Comparison of ENCODE assay signal across 24 cellular contexts in genomic region chr1:41792485-41792770, GRCh38.
DNase-seq lines count a peak whose midpoint lies in the region; ATAC-seq and TF ChIP-seq lines count a peak whose summit lies in the region.
"Had no signal": no experiment of that assay in that cellular context is flagged by ENCODE, and none has a peak within 500 bp of the region (broad histone marks: within the 10 kb centered on the region; RNA-seq: fewer than 3 reads in every experiment).

No MANE protein-coding gene starts in this region.

- no peak overlapping the region for H4K8ac ChIP-seq in trophoblast cell (ENCODE audit: low read depth, low read length)

- no peak overlapping the region for H2AK5ac ChIP-seq in trophoblast cell (ENCODE audit: low read length)

- H2BK12ac ChIP-seq in trophoblast cell (ENCODE audit: low read length): no peak overlapping the region

- H3K36me3 ChIP-seq in BLaER1: no peaks in the 10 kb centered on the region
- H3K36me3 ChIP-seq in CD4-positive, alpha-beta memory T cell (ENCODE audit: insufficient read depth, low read length): no peaks in the 10 kb centered on the region
- no peaks in the 10 kb centered on the region for H3K36me3 ChIP-seq in trophoblast cell (ENCODE audit: control insufficient read depth in 1 of 2, insufficient read depth in 2 of 2, low read length in 2 of 2)
- H3K36me3 ChIP-seq: cardiac muscle cell, lower lobe of right lung, tibial artery had no signal

- no peak overlapping the region for H3K18ac ChIP-seq in trophoblast cell (ENCODE audit: low read length)

- H4K20me1 ChIP-seq in BLaER1: no peaks in the 10 kb centered on the region

- H3K27ac ChIP-seq in BLaER1: no peak overlapping the region
- no peak overlapping the region for H3K27ac ChIP-seq in CD4-positive, alpha-beta memory T cell (ENCODE audit: low read depth, low read length)
- no peak overlapping the region for H3K27ac ChIP-seq in trophoblast cell (ENCODE audit: low read depth, low read length)
- H3K27ac ChIP-seq: cardiac muscle cell, lower lobe of right lung, PC-9, tibial artery had no signal

- H3K9ac ChIP-seq in BLaER1: no peak overlapping the region
- H3K9ac ChIP-seq in trophoblast cell (ENCODE audit: low read length): no peak overlapping the region

- POLR2A ChIA-PET in CD4-positive, alpha-beta memory T cell (lab: Charles Lee; ENCODE audit: partially characterized antibody): interaction anchor here (2.5 kb wide), 1 partner anchor 12 kb away, joined by 35 read pairs; no protein-coding TSS in a partner anchor
- POLR2A ChIA-PET in activated CD4-positive, alpha-beta memory T cell treated with anti-CD3 and anti-CD28 coated beads for 36 hours (lab: Charles Lee): interaction anchor here (0.7 to 1.3 kb wide), 8 partner anchors 9 to 129 kb away, joined by 3 to 4 read pairs (median 3); no protein-coding TSS in a partner anchor

- no peaks in the 10 kb centered on the region for H3K9me3 ChIP-seq in BLaER1
- H3K9me3 ChIP-seq in CD4-positive, alpha-beta memory T cell (ENCODE audit: control insufficient read depth in 1 of 2, low read length in 2 of 2): no peaks in the 10 kb centered on the region
- H3K9me3 ChIP-seq in trophoblast cell (ENCODE audit: insufficient read depth, low read depth, low read length): no peaks in the 10 kb centered on the region
- H3K9me3 ChIP-seq: lower lobe of right lung, tibial artery had no signal

- H3K4me3 ChIP-seq in BLaER1 (no peak overlapping the region), trophoblast cell (ENCODE audit: low read depth, low read length) (no peak overlapping the region)
- no peak overlapping the region for H3K4me3 ChIP-seq in CD4-positive, alpha-beta memory T cell (ENCODE audit: low read length in 2 of 2)
- H3K4me3 ChIP-seq: cardiac muscle cell, lower lobe of right lung, PC-9, tibial artery had no signal

- peak overlapping the region in 5 of 7 donors; percentile 37 to 94 (median 73) for H3K27ac Mint-ChIP-seq in CD4-positive, alpha-beta memory T cell
- H3K27ac Mint-ChIP-seq in activated CD4-positive, alpha-beta memory T cell treated with anti-CD3 and anti-CD28 coated beads for 36 hours: peak overlapping the region; percentile 78
- peak overlapping the region; percentile 60 to 93 for H3K27ac Mint-ChIP-seq in effector memory CD8-positive, alpha-beta T cell
- no peak overlapping the region for H3K27ac Mint-ChIP-seq in osteocyte (ENCODE audit: unreplicated experiment)
- H3K27ac Mint-ChIP-seq: CD4-positive, alpha-beta T cell; dendritic cell treated with granulocyte-macrophage colony-stimulating factor and Interleukin-4, amounts not matched to agents 40 ng/mL and 50 ng/mL, for 4 days; HFFc6 had no signal

- CTCF ChIA-PET in CD4-positive, alpha-beta memory T cell (lab: Charles Lee; ENCODE audit: partially characterized antibody): interaction anchor here (0.9 to 1.5 kb wide), 9 partner anchors 9 to 381 kb away, joined by 3 to 5 read pairs (median 4); no protein-coding TSS in a partner anchor
- CTCF ChIA-PET in activated CD4-positive, alpha-beta memory T cell treated with anti-CD3 and anti-CD28 coated beads for 36 hours (lab: Charles Lee): interaction anchor here (1.2 to 2.1 kb wide), 5 partner anchors 8 to 219 kb away, joined by 3 to 8 read pairs (median 5); no protein-coding TSS in a partner anchor

- intact Hi-C loops in CD4-positive, alpha-beta memory T cell (cut with micrococcal nuclease): no loop called here
- intact Hi-C loops in activated CD4-positive, alpha-beta memory T cell treated with anti-CD3 and anti-CD28 coated beads for 36 hours (cut with micrococcal nuclease): loop anchor here (5.0 kb wide), 2 partner anchors 125 to 220 kb away; no protein-coding TSS in a partner anchor

- H3K23ac ChIP-seq in trophoblast cell (ENCODE audit: low read length): no peak overlapping the region

- H3K4me2 ChIP-seq in BLaER1: peak overlapping the region; percentile 4; the same call in 1 of the 2 replicates
- no peak overlapping the region for H3K4me2 ChIP-seq in trophoblast cell (ENCODE audit: low read length)
- H3K4me2 ChIP-seq: PC-9 had no signal

- TF ChIP-seq CTCF in osteocyte (IDR thresholded peaks at IDR 0.05): no peak

- H3K4me3 Mint-ChIP-seq in CD4-positive, alpha-beta memory T cell: peak overlapping the region in 7 of 8 donors; percentile 52 to 85 (median 75)
- no peak overlapping the region for H3K4me3 Mint-ChIP-seq in activated CD4-positive, alpha-beta memory T cell treated with anti-CD3 and anti-CD28 coated beads for 36 hours
- H3K4me3 Mint-ChIP-seq in effector memory CD8-positive, alpha-beta T cell: peak overlapping the region; percentile 64 to 79
- no peak overlapping the region for H3K4me3 Mint-ChIP-seq in osteocyte (ENCODE audit: unreplicated experiment)
- H3K4me3 Mint-ChIP-seq: dendritic cell treated with granulocyte-macrophage colony-stimulating factor and Interleukin-4, amounts not matched to agents 40 ng/mL and 50 ng/mL, for 4 days; HFFc6 had no signal

- H2BK120ac ChIP-seq in trophoblast cell (ENCODE audit: insufficient read depth, low read length, poor library complexity): no peak overlapping the region

- H3K36me3 Mint-ChIP-seq in CD4-positive, alpha-beta memory T cell: no peaks in the 10 kb centered on the region
- H3K36me3 Mint-ChIP-seq in activated CD4-positive, alpha-beta memory T cell treated with anti-CD3 and anti-CD28 coated beads for 36 hours: no peaks in the 10 kb centered on the region
- no peaks in the 10 kb centered on the region for H3K36me3 Mint-ChIP-seq in effector memory CD8-positive, alpha-beta T cell (ENCODE audit: insufficient read depth)
- no peaks in the 10 kb centered on the region for H3K36me3 Mint-ChIP-seq in osteocyte (ENCODE audit: unreplicated experiment)

- no peak for ATAC-seq in effector memory CD8-positive, alpha-beta T cell (replicated peaks)
- ATAC-seq in HG02981 (IDR thresholded peaks at IDR 0.05; ENCODE audit: unreplicated experiment) (no peak), HG03025 (IDR thresholded peaks at IDR 0.05; ENCODE audit: low FRiP score, unreplicated experiment) (no peak)
- ATAC-seq: lower lobe of right lung had no signal

- no peaks in the 10 kb centered on the region for H3K79me2 ChIP-seq in trophoblast cell (ENCODE audit: control insufficient read depth, insufficient read depth, low read length, poor library complexity)

- H3K27me3 ChIP-seq in BLaER1 (no peaks in the 10 kb centered on the region), trophoblast cell (ENCODE audit: insufficient read depth, low read length) (no peaks in the 10 kb centered on the region)
- no peaks in the 10 kb centered on the region for H3K27me3 ChIP-seq in CD4-positive, alpha-beta memory T cell (ENCODE audit: insufficient read depth, low read length)
- H3K27me3 ChIP-seq: cardiac muscle cell, tibial artery had no signal

- no peaks in the 10 kb centered on the region for H3K27me3 Mint-ChIP-seq in CD4-positive, alpha-beta memory T cell
- H3K27me3 Mint-ChIP-seq in activated CD4-positive, alpha-beta memory T cell treated with anti-CD3 and anti-CD28 coated beads for 36 hours: no peaks in the 10 kb centered on the region
- no peaks in the 10 kb centered on the region for H3K27me3 Mint-ChIP-seq in effector memory CD8-positive, alpha-beta T cell
- peaks cover 22% of the 10 kb centered on the region for H3K27me3 Mint-ChIP-seq in osteocyte (ENCODE audit: unreplicated experiment)
- H3K27me3 Mint-ChIP-seq: CD4-positive, alpha-beta T cell; dendritic cell treated with granulocyte-macrophage colony-stimulating factor and Interleukin-4, amounts not matched to agents 40 ng/mL and 50 ng/mL, for 4 days had no signal

- H4K12ac ChIP-seq in trophoblast cell (ENCODE audit: low read depth, low read length): no peak overlapping the region

- DNase-seq in CD4-positive, alpha-beta memory T cell: no peak
- DNase-seq in activated CD4-positive, alpha-beta memory T cell treated with anti-CD3 and anti-CD28 coated beads for 36 hours: no peak
- DNase-seq in effector memory CD8-positive, alpha-beta T cell: no peak
- no peak for DNase-seq in trophoblast cell
- DNase-seq in osteocyte (ENCODE audit: extremely low spot score, unreplicated experiment): no peak
- DNase-seq: CD4-positive, alpha-beta T cell; DMS153; GF-D8; HFFc6; kidney; lower lobe of right lung; NCI-H2081; occipital lobe; PC-9; SHP77 treated with DMSO at 0.1 percent for 48 hours; stimulated activated CD4-positive, alpha-beta T cell treated with anti-CD3 and anti-CD28 coated beads, Interleukin-2, amount 100 ng/mL, for 48 hours; stimulated activated naive CD4-positive, alpha-beta T cell treated with Interleukin-2 at 50 U/mL for 16 hours; SW 1271; tibial artery had no signal

- no peak overlapping the region for H2AFZ ChIP-seq in trophoblast cell (ENCODE audit: insufficient read depth, low read length, poor library complexity)
- H2AFZ ChIP-seq: PC-9 had no signal

- no peak overlapping the region for H2BK5ac ChIP-seq in trophoblast cell (ENCODE audit: low read depth, low read length, poor library complexity)

- H3K14ac ChIP-seq in trophoblast cell (ENCODE audit: low read length): no peak overlapping the region

- H3K79me1 ChIP-seq in trophoblast cell (ENCODE audit: low read length): no peaks in the 10 kb centered on the region

- H3K9me3 Mint-ChIP-seq in CD4-positive, alpha-beta memory T cell: peaks cover 0 to 2% (median 0%) of the 10 kb centered on the region in 8 donors
- H3K9me3 Mint-ChIP-seq in activated CD4-positive, alpha-beta memory T cell treated with anti-CD3 and anti-CD28 coated beads for 36 hours: no peaks in the 10 kb centered on the region
- H3K9me3 Mint-ChIP-seq in effector memory CD8-positive, alpha-beta T cell: no peaks in the 10 kb centered on the region
- H3K9me3 Mint-ChIP-seq in osteocyte (ENCODE audit: unreplicated experiment): no peaks in the 10 kb centered on the region
- H3K9me3 Mint-ChIP-seq: CD4-positive, alpha-beta T cell; dendritic cell treated with granulocyte-macrophage colony-stimulating factor and Interleukin-4, amounts not matched to agents 40 ng/mL and 50 ng/mL, for 4 days; HFFc6 had no signal

- H4K91ac ChIP-seq in trophoblast cell (ENCODE audit: low read depth, low read length): no peak overlapping the region

- peaks cover 7% of the 10 kb centered on the region for H3K4me1 ChIP-seq in BLaER1
- H3K4me1 ChIP-seq in CD4-positive, alpha-beta memory T cell (ENCODE audit: insufficient read depth, low read length): peaks cover 41% of the 10 kb centered on the region
- no peaks in the 10 kb centered on the region for H3K4me1 ChIP-seq in trophoblast cell (ENCODE audit: control insufficient read depth in 1 of 2, insufficient read depth in 2 of 2, low read length in 2 of 2)
- H3K4me1 ChIP-seq: lower lobe of right lung, tibial artery had no signal

- peaks cover 35 to 45% (median 42%) of the 10 kb centered on the region in 4 donors for H3K4me1 Mint-ChIP-seq in CD4-positive, alpha-beta memory T cell
- peaks cover 51% of the 10 kb centered on the region for H3K4me1 Mint-ChIP-seq in activated CD4-positive, alpha-beta memory T cell treated with anti-CD3 and anti-CD28 coated beads for 36 hours (ENCODE audit: low read depth)
- H3K4me1 Mint-ChIP-seq in effector memory CD8-positive, alpha-beta T cell (ENCODE audit: low read depth in 2 of 2): peaks cover 44 to 46% of the 10 kb centered on the region in 2 donors
- H3K4me1 Mint-ChIP-seq in osteocyte (ENCODE audit: unreplicated experiment): no peaks in the 10 kb centered on the region

- H3K4ac ChIP-seq in trophoblast cell (ENCODE audit: low read depth, low read length): no peak overlapping the region

Comparison
In these comparisons a context has a peak if more than half of its experiments do, and no peak if none do; other contexts are left out.
1. H3K4me3 Mint-ChIP-seq: peak in CD4-positive, alpha-beta memory T cell (7 of 8) and effector memory CD8-positive, alpha-beta T cell (2 of 2); none in activated CD4-positive, alpha-beta memory T cell treated with anti-CD3 and anti-CD28 coated beads for 36 hours (single experiment) and osteocyte (single experiment).